8 cellular contexts compared by ENCODE assay signal in genomic region chr2:237669628-237670351, GRCh38. TPM values are rescaled to one million over a fixed set of nuclear protein-coding genes. Genes with fewer than 3 reads are reported as not detected.
A peak's percentile ranks its signal among the peaks of the same experiment; 100 is the strongest.
DNase-seq lines count a peak whose midpoint lies in the region; ATAC-seq and TF ChIP-seq lines count a peak whose summit lies in the region.

No MANE protein-coding gene starts in this region.

- H3K4me1 ChIP-seq in SK-N-SH (ENCODE audit: control insufficient read depth in 1 of 2, insufficient read depth in 2 of 2, low read depth in 1 of 2, low read length in 1 of 2) (peaks cover 33 to 39% of the 10 kb centered on the region in 2 experiments), right cardiac atrium (ENCODE audit: control insufficient read depth, insufficient read depth, low read length) (peaks cover 16% of the 10 kb centered on the region), thyroid gland (peaks cover 16 to 32% of the 10 kb centered on the region in 2 donors)

- H3K27me3 Mint-ChIP-seq in activated T-helper 17 cell treated with anti-CD3 and anti-CD28 coated beads, Interleukin-2, amount 50 U/mL, for 72 hours, result no peaks in the 10 kb centered on the region

- H3K36me3 Mint-ChIP-seq in activated T-helper 17 cell treated with anti-CD3 and anti-CD28 coated beads, Interleukin-2, amount 50 U/mL, for 72 hours (ENCODE audit: low read depth), result no peaks in the 10 kb centered on the region

- H3K9me3 ChIP-seq in SK-N-SH (no peaks in the 10 kb centered on the region), right cardiac atrium (ENCODE audit: control insufficient read depth, low read length) (no peaks in the 10 kb centered on the region), thyroid gland (no peaks in the 10 kb centered on the region)

- H3K36me3 ChIP-seq in SK-N-SH (replicated peaks in 1 of 2; ENCODE audit: control insufficient read depth in 1 of 2, insufficient read depth in 2 of 2, low read length in 1 of 2) (peaks cover 2 to 3% of the 10 kb centered on the region in 2 experiments), thyroid gland (no peaks in the 10 kb centered on the region)

- no peak overlapping the region for H2AFZ ChIP-seq in SK-N-SH (ENCODE audit: low read depth)

- POLR2A ChIA-PET in SK-N-SH (lab: Yijun Ruan, JAX), result no interaction called here

- no peak for TF ChIP-seq POLR2A in thyroid gland (IDR thresholded peaks at IDR 0.05)

- H3F3A ChIP-seq in SK-N-SH (replicated peaks; ENCODE audit: insufficient read depth), result peaks cover 33% of the 10 kb centered on the region

- H3K79me2 ChIP-seq in SK-N-SH (ENCODE audit: insufficient read depth), result peaks cover 45% of the 10 kb centered on the region

- peak; percentile 48 for DNase-seq in SK-N-SH
- peak; percentile 82 to 85 (median 84) for DNase-seq in right cardiac atrium
- DNase-seq in thyroid gland, result peak; percentile 70 to 81

- TF ChIP-seq EP300 in SK-N-SH (IDR thresholded peaks at IDR 0.05; ENCODE audit: borderline replicate concordance in 1 of 2, low read depth in 1 of 2, low read length in 1 of 2), result peak; percentile 31 to 94; a peak in 3 of 4 replicates

- H3K27ac ChIP-seq in SK-N-SH (ENCODE audit: low read depth in 2 of 2, low read length in 1 of 2) (peak overlapping the region; percentile 73 to 96), right cardiac atrium (ENCODE audit: low read length) (peak overlapping the region; percentile 62), thyroid gland (peak overlapping the region in 2 of 3 donors; percentile 54 to 76)

- intact Hi-C loops in right cardiac atrium (cut with DNase I) (loop anchor here in 2 of 4 donors (5.0 to 10.0 kb wide), 3 partner anchors 73 to 85 kb away; no protein-coding TSS in a partner anchor), thyroid gland (cut with DNase I) (loop anchor here (5.0 to 10.0 kb wide), 2 partner anchors 78 to 85 kb away; no protein-coding TSS in a partner anchor)

- H3K27ac Mint-ChIP-seq in activated T-helper 17 cell treated with anti-CD3 and anti-CD28 coated beads, Interleukin-2, amount 50 U/mL, for 72 hours, result no peak overlapping the region

- no peak overlapping the region; a peak in 1 of 4 replicates for H3K4me3 ChIP-seq in SK-N-SH (ENCODE audit: low read depth in 2 of 2, low read length in 1 of 2)
- no peak overlapping the region for H3K4me3 ChIP-seq in right cardiac atrium (ENCODE audit: low read length)
- H3K4me3 ChIP-seq in thyroid gland (replicated peaks in 1 of 3), result no peak overlapping the region

- H3K9me3 Mint-ChIP-seq in activated T-helper 17 cell treated with anti-CD3 and anti-CD28 coated beads, Interleukin-2, amount 50 U/mL, for 72 hours, result no peaks in the 10 kb centered on the region

- no peaks in the 10 kb centered on the region for H4K20me1 ChIP-seq in SK-N-SH (ENCODE audit: insufficient read depth)

- H3K4me3 Mint-ChIP-seq in activated T-helper 17 cell treated with anti-CD3 and anti-CD28 coated beads, Interleukin-2, amount 50 U/mL, for 72 hours, result no peak overlapping the region

- peak overlapping the region; percentile 59 for H3K4me2 ChIP-seq in SK-N-SH

- peak overlapping the region; percentile 58 for H3K9ac ChIP-seq in SK-N-SH

- CTCF ChIA-PET in SK-N-SH (lab: Yijun Ruan, JAX), result interaction anchor here (1.0 to 10.7 kb wide), 8 partner anchors 17 to 157 kb away, joined by 3 to 211 read pairs (median 8); no protein-coding TSS in a partner anchor

- ATAC-seq in GM19023 (IDR thresholded peaks at IDR 0.05; ENCODE audit: unreplicated experiment) (peak; percentile 54), HG03565 (IDR thresholded peaks at IDR 0.05; ENCODE audit: unreplicated experiment) (peak; percentile 46), right cardiac atrium (peak; percentile 80 to 82), HG03439 (IDR thresholded peaks at IDR 0.05; ENCODE audit: unreplicated experiment) (no peak), GM18519 (IDR thresholded peaks at IDR 0.05; ENCODE audit: low FRiP score, unreplicated experiment) (no peak)
- no peak for ATAC-seq in activated T-helper 17 cell treated with anti-CD3 and anti-CD28 coated beads, Interleukin-2, amount 50 U/mL, for 72 hours (replicated peaks)

- peaks cover 18% of the 10 kb centered on the region for H3K4me1 Mint-ChIP-seq in activated T-helper 17 cell treated with anti-CD3 and anti-CD28 coated beads, Interleukin-2, amount 50 U/mL, for 72 hours

- H3K9me2 ChIP-seq in SK-N-SH, result no peaks in the 10 kb centered on the region

- no peak for TF ChIP-seq RAD21 in SK-N-SH (IDR thresholded peaks at IDR 0.05; ENCODE audit: low read length)

- WGBS in SK-N-SH (ENCODE audit: low lambda C conversion rate), result 36% methylated on average over 20 of the region's 21 CpGs
- 33% methylated on average over 21 of the region's 21 CpGs for WGBS in right cardiac atrium
- WGBS in thyroid gland, 2 donors, result 42 to 60% methylated on average over 20 to 21 of the region's 21 CpGs

- no peaks in the 10 kb centered on the region for H3K27me3 ChIP-seq in SK-N-SH (ENCODE audit: insufficient read depth)
- H3K27me3 ChIP-seq in right cardiac atrium (ENCODE audit: control insufficient read depth, insufficient read depth), result no peaks in the 10 kb centered on the region
- H3K27me3 ChIP-seq in thyroid gland, result no peaks in the 10 kb centered on the region

- no peak for TF ChIP-seq CTCF in SK-N-SH (IDR thresholded peaks at IDR 0.05)
- no peak for TF ChIP-seq CTCF in thyroid gland (IDR thresholded peaks at IDR 0.05)

TF ChIP-seq in SK-N-SH, 30 proteins besides CTCF, POLR2A, EP300 and RAD21 (continues in another document):
- TF ChIP-seq TCF12 (IDR thresholded peaks at IDR 0.05) (peak; percentile 100), REST (IDR thresholded peaks at IDR 0.05; ENCODE audit: low read depth, low read length) (peak; percentile 19; the same call in 1 of the 2 replicates), FOSL2 (IDR thresholded peaks at IDR 0.05; ENCODE audit: borderline replicate concordance, low read depth) (peak; percentile 75), EZH2phosphoT487 (IDR thresholded peaks at IDR 0.05; ENCODE audit: borderline replicate concordance, low read depth) (no peak), FOXM1 (IDR thresholded peaks at IDR 0.05; ENCODE audit: low read depth) (peak; percentile 72; the same call in 1 of the 2 replicates), MXI1 (IDR thresholded peaks at IDR 0.05; ENCODE audit: low read depth, low read length) (0 out of 2 replicates have a peak, but pooled peaks have one; percentile 43), USF2 (IDR thresholded peaks at IDR 0.05; ENCODE audit: borderline replicate concordance, low read depth, low read length) (no peak), SIN3A (IDR thresholded peaks at IDR 0.05; ENCODE audit: borderline replicate concordance, low read depth, low read length) (peak; percentile 93; the same call in 1 of the 2 replicates), USF1 (IDR thresholded peaks at IDR 0.05; ENCODE audit: borderline replicate concordance, low read depth) (peak; percentile 65)

RNA-seq across cellular contexts. Expression of gene LRRFIP1, which starts 42.4 kb away (rescaled TPM):
- polyA plus RNA-seq in SK-N-SH (2012; rRNA removed) (47.3 and 60.9 TPM in 2 replicates), right cardiac atrium (61.9 TPM)
- 62.7 and 74.9 TPM in 2 replicates for polyA plus RNA-seq in SK-N-SH (2012; cell fraction: cytosol; rRNA removed)
- 51.7 and 73.1 TPM in 2 replicates for polyA plus RNA-seq in SK-N-SH (2012; cell fraction: nucleus; rRNA removed)
- total RNA-seq in right cardiac atrium (100 to 1,000 TPM in 1 of 4 donors, 10 to 100 TPM in 3; 85.6 to 106 (median 87.8) TPM), thyroid gland (100 to 1,000 TPM in 2 of 4 donors, 10 to 100 TPM in 2; 76.1 to 113 (median 96.6) TPM)
- 100 to 1,000 TPM; 271 to 319 TPM for total RNA-seq in activated T-helper 17 cell treated with anti-CD3 and anti-CD28 coated beads, Interleukin-2, amount 50 U/mL, for 72 hours

Comparison
In these comparisons a context has a peak if more than half of its experiments do, and no peak if none do; other contexts are left out.
1. ATAC-seq: peak in GM19023 (single experiment), HG03565 (single experiment) and right cardiac atrium (2 of 2); none in HG03439 (single experiment), GM18519 (single experiment) and activated T-helper 17 cell treated with anti-CD3 and anti-CD28 coated beads, Interleukin-2, amount 50 U/mL, for 72 hours (single experiment).
2. Peak in every context shown above with its lines, with median percentiles within 50 percentile points of each other: DNase-seq and H3K27ac ChIP-seq.